19 cellular contexts compared by ENCODE assay signal in the genomic region with DNA sequence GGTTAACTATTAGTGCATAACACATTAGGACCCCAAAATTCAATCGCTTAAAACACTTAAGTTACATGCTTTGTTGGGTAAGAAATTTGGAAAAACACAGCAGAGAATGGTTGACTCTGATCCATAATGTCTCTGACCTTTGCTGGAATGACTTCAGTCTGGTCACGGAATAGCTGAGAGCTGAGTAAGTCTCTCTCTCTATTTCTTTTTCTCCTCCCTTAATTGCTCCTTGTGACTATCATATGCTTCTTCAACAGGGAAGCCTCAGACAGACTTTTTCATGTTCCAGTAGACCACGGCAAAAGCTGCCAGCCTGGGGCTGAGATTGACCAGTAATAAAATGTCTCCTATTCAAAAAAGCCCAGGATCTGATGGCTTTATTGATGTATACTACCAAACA. TPM values are rescaled to one million over a fixed set of nuclear protein-coding genes. Genes with fewer than 3 reads are reported as not detected.
DNase-seq lines count a peak whose midpoint lies in the region; FAIRE-seq lines count a peak whose summit lies in the region.
"Had no signal": no experiment of that assay in that cellular context is flagged by ENCODE, and none has a peak within 500 bp of the region (broad histone marks: within the 10 kb centered on the region; RNA-seq: fewer than 3 reads in every experiment).

No MANE protein-coding gene starts in this region.

- FAIRE-seq in RCC 7860 (lab: Jason Lieb, UNC): no peak
- FAIRE-seq: HTR-8/SVneo had no signal

- DNase-seq in Daoy (ENCODE audit: low read depth) (peak; percentile 27), RCC 7860 (ENCODE audit: low spot score) (peak; percentile 14), epidermal melanocyte (ENCODE audit: insufficient read length, low spot score) (peak; percentile 24), renal cortical epithelial cell (ENCODE audit: low read depth) (peak; percentile 34), retina (no peak), NCI-H2107 (lab: John Stamatoyannopoulos, UW) (no peak), T-helper 2 cell (no peak), NCI-H2171 treated with DMSO at 0.1 percent for 48 hours (lab: John Stamatoyannopoulos, UW) (no peak)
- DNase-seq: COR-L47, DMS153, H7, Kasumi-1, NCI-H1105, NCI-H187, NCI-H774 had no signal

RNA-seq across cellular contexts. Expression of a gene that starts 4.8 kb away (rescaled TPM):
- not detected in 2 replicates for total RNA-seq in Daoy (2014; rRNA removed; shearing (Covaris generic))
- total RNA-seq in renal cortical epithelial cell: not detected in 2 replicates
- total RNA-seq: A673, H7, NCI-H460, SJSA1 had no signal

RNA-seq across cellular contexts. Expression of a gene that starts 19.6 kb away (rescaled TPM):
- total RNA-seq in Daoy (2014; rRNA removed; shearing (Covaris generic)): not detected in 2 replicates
- total RNA-seq in renal cortical epithelial cell: not detected in 2 replicates
- total RNA-seq: A673, H7, NCI-H460, SJSA1 had no signal

RNA-seq across cellular contexts. Expression of a gene that starts 24.1 kb away (rescaled TPM):
- not detected in 2 replicates for total RNA-seq in Daoy (2014; rRNA removed; shearing (Covaris generic))
- total RNA-seq in renal cortical epithelial cell: 0.10 and 0.52 TPM in 2 replicates
- total RNA-seq: A673, H7, NCI-H460, SJSA1 had no signal

RNA-seq across cellular contexts. Expression of a gene that starts 37.4 kb away (rescaled TPM):
- not detected in 2 replicates for total RNA-seq in Daoy (2014; rRNA removed; shearing (Covaris generic))
- not detected in 2 replicates for total RNA-seq in renal cortical epithelial cell
- total RNA-seq: A673, H7, NCI-H460, SJSA1 had no signal

RNA-seq across cellular contexts. Expression of a gene that starts 37.4 kb away (rescaled TPM):
- total RNA-seq in Daoy (2014; rRNA removed; shearing (Covaris generic)): not detected in 2 replicates
- total RNA-seq in renal cortical epithelial cell: not detected in 2 replicates
- total RNA-seq: A673, H7, NCI-H460, SJSA1 had no signal

Comparison
In these comparisons a context has a peak if more than half of its experiments do, and no peak if none do; other contexts are left out.
1. DNase-seq: peak in Daoy (single experiment), RCC 7860 (single experiment), epidermal melanocyte (single experiment) and renal cortical epithelial cell (single experiment); none in retina (single experiment), NCI-H2107 (single experiment), T-helper 2 cell (0 of 5) and NCI-H2171 treated with DMSO at 0.1 percent for 48 hours (single experiment).